ENCODE assay signal across 13 cellular contexts in the genomic region with DNA sequence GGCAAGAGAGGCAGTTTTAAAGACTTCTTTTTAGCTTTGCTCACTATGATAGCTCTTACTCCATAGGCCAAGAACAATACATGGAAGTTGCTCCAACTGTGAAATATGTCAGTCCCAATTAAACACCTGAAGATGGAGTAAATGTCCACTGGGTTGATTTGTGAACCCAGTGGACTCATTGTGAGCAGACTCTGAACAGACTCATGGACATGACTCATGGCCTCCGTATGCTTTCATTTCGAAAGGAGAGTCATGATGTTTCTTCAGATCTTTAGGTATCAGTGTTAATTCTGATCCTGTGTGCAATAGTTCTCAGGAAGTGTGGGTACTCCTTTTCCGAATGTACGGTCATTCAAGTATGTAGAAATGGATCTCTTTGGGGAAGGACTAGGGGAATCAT. TPM values are rescaled to one million over a fixed set of nuclear protein-coding genes. Genes with fewer than 3 reads are reported as not detected.
DNase-seq lines count a peak whose midpoint lies in the region; ATAC-seq, FAIRE-seq and TF ChIP-seq lines count a peak whose summit lies in the region.
"Had no signal": no experiment of that assay in that cellular context is flagged by ENCODE, and none has a peak within 500 bp of the region (broad histone marks: within the 10 kb centered on the region; RNA-seq: fewer than 3 reads in every experiment).

No MANE protein-coding gene starts in this region.

- peak; percentile 84 for DNase-seq in EL
- DNase-seq in HT1080 (ENCODE audit: low read depth) = peak; percentile 86
- peak; percentile 86 for DNase-seq in brain microvascular endothelial cell
- DNase-seq in kidney tubule cell (ENCODE audit: low spot score) = peak; percentile 42
- DNase-seq in GM19239 (ENCODE audit: insufficient read length, low spot score) = no peak
- DNase-seq: activated CD8-positive, alpha-beta memory T cell treated with anti-CD3 and anti-CD28 coated beads, Interleukin-2, amount 10 ng/mL, durations not matched to agents 7 days and 5 days; adrenal gland; NCI-H1092 treated with DMSO at 0.1 percent for 48 hours; RPMI8226; tibial artery had no signal

- in situ Hi-C loops in brain microvascular endothelial cell (cut with HindIII; ENCODE audit: low pct_ligation_motif_present, low sequenced_read_pairs) = no loop called here

- no peak overlapping the region for H3K4me3 ChIP-seq in brain microvascular endothelial cell (ENCODE audit: low read depth, low read length)
- H3K4me3 ChIP-seq: adrenal gland, GM12878, tibial artery had no signal

- ATAC-seq in GM21529 (IDR thresholded peaks at IDR 0.05; ENCODE audit: unreplicated experiment) (no peak), GM21619 (IDR thresholded peaks at IDR 0.05; ENCODE audit: unreplicated experiment) (no peak)
- ATAC-seq: activated CD8-positive, alpha-beta memory T cell treated with anti-CD3 and anti-CD28 coated beads, Interleukin-2, amount 10 ng/mL, durations not matched to agents 7 days and 5 days; GM12878 had no signal

- peak overlapping the region; percentile 31 for H3K27ac ChIP-seq in brain microvascular endothelial cell
- H3K27ac ChIP-seq: adrenal gland, tibial artery had no signal

- no peaks in the 10 kb centered on the region for H3K27me3 ChIP-seq in brain microvascular endothelial cell (replicated peaks)
- H3K27me3 ChIP-seq: adrenal gland, tibial artery had no signal

- TF ChIP-seq CTCF in brain microvascular endothelial cell (IDR thresholded peaks at IDR 0.05; ENCODE audit: low read depth, low read length, missing control alignments) = no peak

- FAIRE-seq in GM19239 (lab: Jason Lieb, UNC) = no peak
- FAIRE-seq: GM12878 had no signal

- no peaks in the 10 kb centered on the region for H3K36me3 ChIP-seq in brain microvascular endothelial cell (replicated peaks)
- H3K36me3 ChIP-seq: adrenal gland, tibial artery had no signal

RNA-seq across cellular contexts. Expression of gene CWC22, which starts 5.4 kb away (rescaled TPM):
- total RNA-seq in HT1080 (2014; rRNA removed; shearing (Covaris generic)) = 22.0 and 22.5 TPM in 2 replicates
- polyA plus RNA-seq in HT1080 (2015; cell fraction: cytosol; rRNA removed) = 24.8 and 31.6 TPM in 2 replicates
- 59.0 and 60.4 TPM in 2 replicates for polyA plus RNA-seq in HT1080 (2015; cell fraction: nucleus; rRNA removed)
